Comparison of ENCODE assay signal across 8 cellular contexts in the genomic region with DNA sequence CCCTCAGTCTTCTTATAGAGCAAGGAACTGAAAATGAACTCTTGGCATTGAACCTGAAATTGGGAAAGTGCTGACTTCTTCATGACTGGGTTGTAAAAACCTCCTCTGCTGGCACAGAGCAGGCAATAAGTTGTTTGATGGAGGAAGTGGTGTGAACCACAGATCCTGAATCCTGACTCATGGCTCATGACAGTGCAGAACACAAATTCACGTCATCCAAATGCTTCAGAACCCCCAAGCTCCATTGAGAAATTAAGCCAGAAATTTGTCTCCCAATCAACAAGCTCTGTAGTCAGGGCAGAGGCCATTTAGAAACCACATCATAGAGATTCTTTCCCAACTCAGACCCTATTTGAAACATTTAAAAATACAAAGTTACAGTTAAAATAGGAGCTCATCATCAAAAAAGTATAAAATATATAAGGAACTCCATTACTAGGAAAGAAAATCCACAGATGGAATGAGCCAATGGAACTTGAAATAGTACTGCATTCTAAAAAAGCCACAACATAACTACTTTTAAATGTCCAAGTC. TPM values are rescaled to one million over a fixed set of nuclear protein-coding genes. Genes with fewer than 3 reads are reported as not detected.
A peak's percentile ranks its signal among the peaks of the same experiment; 100 is the strongest.
DNase-seq lines count a peak whose midpoint lies in the region; ATAC-seq and TF ChIP-seq lines count a peak whose summit lies in the region.

No MANE protein-coding gene starts in this region.

- H3K27me3 Mint-ChIP-seq in dendritic cell treated with granulocyte-macrophage colony-stimulating factor and Interleukin-4, amounts not matched to agents 40 ng/mL and 50 ng/mL, for 4 days: peaks cover 6% of the 10 kb centered on the region

- no peak overlapping the region for H3K4me3 Mint-ChIP-seq in dendritic cell treated with granulocyte-macrophage colony-stimulating factor and Interleukin-4, amounts not matched to agents 40 ng/mL and 50 ng/mL, for 4 days

- H3K36me3 ChIP-seq in ACC112 (ENCODE audit: insufficient read depth, low read length): no peaks in the 10 kb centered on the region
- no peaks in the 10 kb centered on the region for H3K36me3 ChIP-seq in RWPE2 (ENCODE audit: low read depth)
- no peaks in the 10 kb centered on the region for H3K36me3 ChIP-seq in neutrophil

- peaks cover 36% of the 10 kb centered on the region for H3K4me1 Mint-ChIP-seq in dendritic cell treated with granulocyte-macrophage colony-stimulating factor and Interleukin-4, amounts not matched to agents 40 ng/mL and 50 ng/mL, for 4 days (ENCODE audit: low read depth)

- no peaks in the 10 kb centered on the region for H3K9me3 Mint-ChIP-seq in dendritic cell treated with granulocyte-macrophage colony-stimulating factor and Interleukin-4, amounts not matched to agents 40 ng/mL and 50 ng/mL, for 4 days

- peak; percentile 82 for DNase-seq in RWPE2 (ENCODE audit: low spot score)
- no peak for DNase-seq in cerebellum (ENCODE audit: low spot score)
- no peak for DNase-seq in NCI-H1417 (lab: John Stamatoyannopoulos, UW)

- no peaks in the 10 kb centered on the region for H3K9me3 ChIP-seq in RWPE2 (ENCODE audit: severe bottlenecking)
- no peaks in the 10 kb centered on the region for H3K9me3 ChIP-seq in neutrophil

- intact Hi-C loops in dendritic cell treated with granulocyte-macrophage colony-stimulating factor and Interleukin-4, amounts not matched to agents 40 ng/mL and 50 ng/mL, for 4 days (cut with micrococcal nuclease): no loop called here

- TF ChIP-seq CTCF in RWPE2 (IDR thresholded peaks at IDR 0.05; ENCODE audit: poor library complexity, severe bottlenecking) (no peak), neutrophil (IDR thresholded peaks at IDR 0.05) (no peak)

- peaks cover 31% of the 10 kb centered on the region for H3K4me1 ChIP-seq in ACC112 (ENCODE audit: control insufficient read depth, insufficient read depth, low read length, unreplicated experiment)
- H3K4me1 ChIP-seq in RWPE2 (ENCODE audit: insufficient read depth, poor library complexity, severe bottlenecking): peaks cover 69% of the 10 kb centered on the region
- peaks cover 8 to 16% of the 10 kb centered on the region in 2 experiments for H3K4me1 ChIP-seq in neutrophil (ENCODE audit: control insufficient read depth in 1 of 2, insufficient read depth in 1 of 2, low read depth in 1 of 2, low read length in 1 of 2)

- ATAC-seq in GM21723 (IDR thresholded peaks at IDR 0.05; ENCODE audit: unreplicated experiment): peak; percentile 47
- ATAC-seq in RWPE2 (ENCODE audit: low read depth): peak; percentile 75
- no peak for ATAC-seq in HG03521 (IDR thresholded peaks at IDR 0.05; ENCODE audit: unreplicated experiment)

- peak overlapping the region; percentile 7 for H2AFZ ChIP-seq in ACC112 (ENCODE audit: low read length, unreplicated experiment)

- H3K36me3 Mint-ChIP-seq in dendritic cell treated with granulocyte-macrophage colony-stimulating factor and Interleukin-4, amounts not matched to agents 40 ng/mL and 50 ng/mL, for 4 days (ENCODE audit: low read depth): no peaks in the 10 kb centered on the region

- H3K27ac Mint-ChIP-seq in dendritic cell treated with granulocyte-macrophage colony-stimulating factor and Interleukin-4, amounts not matched to agents 40 ng/mL and 50 ng/mL, for 4 days: peak overlapping the region; percentile 83

- no peaks in the 10 kb centered on the region for H3K27me3 ChIP-seq in ACC112 (ENCODE audit: insufficient read depth, low read length)
- H3K27me3 ChIP-seq in RWPE2 (ENCODE audit: insufficient read depth, poor library complexity, severe bottlenecking): no peaks in the 10 kb centered on the region
- H3K27me3 ChIP-seq in neutrophil: no peaks in the 10 kb centered on the region

- H3K27ac ChIP-seq in ACC112 (ENCODE audit: low read depth, low read length) (peak overlapping the region; percentile 98), RWPE2 (ENCODE audit: poor library complexity, severe bottlenecking) (peak overlapping the region; percentile 99), neutrophil (peak overlapping the region; percentile 67)

- H3K4me3 ChIP-seq in ACC112 (ENCODE audit: low read depth, low read length) (no peak overlapping the region), RWPE2 (ENCODE audit: severe bottlenecking) (no peak overlapping the region), neutrophil (ENCODE audit: low read depth in 1 of 2, low read length in 1 of 2) (peak overlapping the region in 1 of 2 experiments; percentile 1)

- H3K79me2 ChIP-seq in ACC112 (ENCODE audit: control insufficient read depth, insufficient read depth, low read length, unreplicated experiment): no peaks in the 10 kb centered on the region

RNA-seq across cellular contexts. Expression of a gene that starts 10.3 kb away (rescaled TPM):
- 30.2 TPM for total RNA-seq in cerebellum
